Comparison of ENCODE assay signal across 8 cellular contexts in genomic region chr6:87393026-87393622, GRCh38. TPM values are rescaled to one million over a fixed set of nuclear protein-coding genes. Genes with fewer than 3 reads are reported as not detected.
A peak's percentile ranks its signal among the peaks of the same experiment; 100 is the strongest.
DNase-seq lines count a peak whose midpoint lies in the region; ATAC-seq and TF ChIP-seq lines count a peak whose summit lies in the region.

No MANE protein-coding gene starts in this region.

- H3K27ac ChIP-seq in prostate gland, result no peak overlapping the region

- DNase-seq in EH (ENCODE audit: low read depth) (peak; percentile 71), HUDEP-2 (lab: John Stamatoyannopoulos, UW; ENCODE audit: unreplicated experiment in 76 of 76) (peak in 49 of 76 experiments; percentile 5 to 80 (median 38)), NOMO-1 (lab: John Stamatoyannopoulos, UW; ENCODE audit: unreplicated experiment in 2 of 2) (peak; percentile 36 to 71), glutamatergic neuron (no peak), prostate gland (ENCODE audit: low spot score) (peak; percentile 61)
- DNase-seq in activated naive CD4-positive, alpha-beta T cell treated with anti-CD3 and anti-CD28 coated beads for 36 hours, result peak; percentile 56
- DNase-seq in activated effector memory CD4-positive, alpha-beta T cell treated with Interleukin-2 at 50 U/mL for 16 hours, result no peak

- no peak overlapping the region for H3K4me3 ChIP-seq in prostate gland

- H3K9me3 Mint-ChIP-seq in activated naive CD4-positive, alpha-beta T cell treated with anti-CD3 and anti-CD28 coated beads for 36 hours, result no peaks in the 10 kb centered on the region
- no peaks in the 10 kb centered on the region for H3K9me3 Mint-ChIP-seq in glutamatergic neuron (ENCODE audit: unreplicated experiment)

- peak; percentile 83 for TF ChIP-seq CTCF in glutamatergic neuron (IDR thresholded peaks at IDR 0.05; ENCODE audit: partially characterized antibody, unreplicated experiment)
- peak; percentile 29 to 89 (median 82) for TF ChIP-seq CTCF in prostate gland (IDR thresholded peaks at IDR 0.05)

- H3K4me1 ChIP-seq in prostate gland (replicated peaks), result no peaks in the 10 kb centered on the region

- H3K36me3 Mint-ChIP-seq in activated naive CD4-positive, alpha-beta T cell treated with anti-CD3 and anti-CD28 coated beads for 36 hours (ENCODE audit: low read depth), result no peaks in the 10 kb centered on the region
- H3K36me3 Mint-ChIP-seq in glutamatergic neuron (ENCODE audit: unreplicated experiment), result no peaks in the 10 kb centered on the region

- H3K4me3 Mint-ChIP-seq in activated naive CD4-positive, alpha-beta T cell treated with anti-CD3 and anti-CD28 coated beads for 36 hours, result no peak overlapping the region
- H3K4me3 Mint-ChIP-seq in glutamatergic neuron (ENCODE audit: unreplicated experiment), result no peak overlapping the region

- CTCF ChIA-PET in activated naive CD4-positive, alpha-beta T cell treated with anti-CD3 and anti-CD28 coated beads for 36 hours (lab: Charles Lee), result interaction anchor here (0.6 to 2.0 kb wide), 21 partner anchors 8 to 683 kb away, joined by 3 to 12 read pairs (median 4); partner anchors contain the start of genes CFAP206 and SLC35A1

- H3K27ac Mint-ChIP-seq in activated naive CD4-positive, alpha-beta T cell treated with anti-CD3 and anti-CD28 coated beads for 36 hours, result no peak overlapping the region
- no peak overlapping the region for H3K27ac Mint-ChIP-seq in glutamatergic neuron (ENCODE audit: unreplicated experiment)

- H3K9me3 ChIP-seq in prostate gland, result no peaks in the 10 kb centered on the region

- H3K4me1 Mint-ChIP-seq in activated naive CD4-positive, alpha-beta T cell treated with anti-CD3 and anti-CD28 coated beads for 36 hours (ENCODE audit: low read depth), result no peaks in the 10 kb centered on the region
- peaks cover 9% of the 10 kb centered on the region for H3K4me1 Mint-ChIP-seq in glutamatergic neuron (ENCODE audit: low read depth, unreplicated experiment)

- 3% methylated on average over 2 of the region's 2 CpGs for WGBS in prostate gland

- H3K27me3 ChIP-seq in prostate gland (replicated peaks; ENCODE audit: insufficient read depth), result no peaks in the 10 kb centered on the region

- H3K36me3 ChIP-seq in prostate gland, result no peaks in the 10 kb centered on the region

- ATAC-seq in GM21529 (IDR thresholded peaks at IDR 0.05; ENCODE audit: unreplicated experiment), result peak; percentile 76

- intact Hi-C loops in activated naive CD4-positive, alpha-beta T cell treated with anti-CD3 and anti-CD28 coated beads for 36 hours (cut with micrococcal nuclease), result loop anchor here (1.0 to 10.0 kb wide), 11 partner anchors 79 to 1478 kb away; partner anchors contain the start of genes CNR1 and SLC35A1
- intact Hi-C loops in prostate gland (cut with DNase I), result loop anchor here (10.0 kb wide), 1 partner anchor 542 kb away; no protein-coding TSS in a partner anchor

- no peak for TF ChIP-seq POLR2A in prostate gland (IDR thresholded peaks at IDR 0.05)

- H3K27me3 Mint-ChIP-seq in activated naive CD4-positive, alpha-beta T cell treated with anti-CD3 and anti-CD28 coated beads for 36 hours (ENCODE audit: low read depth), result peaks cover 2% of the 10 kb centered on the region
- H3K27me3 Mint-ChIP-seq in glutamatergic neuron (ENCODE audit: unreplicated experiment), result peaks cover 3% of the 10 kb centered on the region

RNA-seq across cellular contexts. Expression of gene CFAP206, which starts 14.6 kb away (rescaled TPM):
- not detected for total RNA-seq in activated naive CD4-positive, alpha-beta T cell treated with anti-CD3 and anti-CD28 coated beads for 36 hours
- total RNA-seq in glutamatergic neuron (ENCODE audit: unreplicated experiment) (1.9 TPM), prostate gland (10 to 100 TPM in 1 of 2 donors, 1 to 10 TPM in 1; 8.7 to 10.5 TPM)

RNA-seq across cellular contexts. Expression of gene C6orf163, which starts 48.5 kb away (rescaled TPM):
- total RNA-seq in activated naive CD4-positive, alpha-beta T cell treated with anti-CD3 and anti-CD28 coated beads for 36 hours, result 1 to 10 TPM in 1 of 2 experiments, under 1 TPM in 1; 0.29 to 1.1 TPM
- total RNA-seq in glutamatergic neuron (ENCODE audit: unreplicated experiment) (8.2 TPM), prostate gland (1 to 10 TPM; 4.7 to 7.4 TPM)

Comparison
In these comparisons a context has a peak if more than half of its experiments do, and no peak if none do; other contexts are left out.
1. DNase-seq: peak in EH (single experiment), HUDEP-2 (49 of 76), NOMO-1 (2 of 2), activated naive CD4-positive, alpha-beta T cell treated with anti-CD3 and anti-CD28 coated beads for 36 hours (single experiment) and prostate gland (single experiment); none in glutamatergic neuron (single experiment) and activated effector memory CD4-positive, alpha-beta T cell treated with Interleukin-2 at 50 U/mL for 16 hours (single experiment).